In the genomic region with DNA sequence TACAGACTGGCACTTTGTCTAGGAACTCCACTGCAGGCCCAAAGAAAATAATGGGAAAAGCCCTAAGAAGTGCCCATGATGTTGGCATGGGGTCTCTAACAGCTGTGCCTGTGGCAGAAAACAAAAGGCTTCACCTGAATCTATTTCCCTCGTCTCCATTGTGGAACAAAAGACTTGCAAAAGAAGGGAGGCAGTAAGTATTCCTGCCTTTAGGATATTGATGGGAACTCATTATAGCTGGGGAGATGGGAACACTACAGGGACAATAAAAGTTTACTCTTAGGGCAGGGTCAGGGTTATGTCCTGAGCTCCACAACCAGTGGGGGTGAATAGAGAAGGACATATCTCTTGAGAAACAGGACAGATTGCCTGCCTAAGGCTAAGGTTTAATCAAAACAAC, we compare ENCODE assay signal across 2 cellular contexts.
TF ChIP-seq lines count a peak whose summit lies in the region.

No MANE protein-coding gene starts in this region.

TF ChIP-seq in GM23338, 12 proteins besides CTCF, POLR2A, EP300 and RAD21:
- TF ChIP-seq EZH2phosphoT487 (IDR thresholded peaks at IDR 0.05; ENCODE audit: unreplicated experiment), result no peak
- 0 out of 2 replicates have a peak, but pooled peaks have one; percentile 25 for TF ChIP-seq NANOG (IDR thresholded peaks at IDR 0.05; ENCODE audit: borderline replicate concordance)

TF ChIP-seq in H1, 55 proteins besides CTCF, POLR2A, EP300 and RAD21:
- TF ChIP-seq YY1 (IDR thresholded peaks at IDR 0.05; ENCODE audit: low read depth, low read length) (0 out of 2 replicates have a peak, but pooled peaks have one; percentile 8), HDAC2 (IDR thresholded peaks at IDR 0.05; ENCODE audit: borderline replicate concordance in 1 of 2, low read depth in 2 of 2, low read length in 2 of 2) (no peak), TCF12 (IDR thresholded peaks at IDR 0.05; ENCODE audit: low read depth, low read length) (0 out of 2 replicates have a peak, but pooled peaks have one; percentile 61)
TF ChIP-seq in H1: peak in this region for 2.
